ENCODE assay signal across 13 cellular contexts in the genomic region with DNA sequence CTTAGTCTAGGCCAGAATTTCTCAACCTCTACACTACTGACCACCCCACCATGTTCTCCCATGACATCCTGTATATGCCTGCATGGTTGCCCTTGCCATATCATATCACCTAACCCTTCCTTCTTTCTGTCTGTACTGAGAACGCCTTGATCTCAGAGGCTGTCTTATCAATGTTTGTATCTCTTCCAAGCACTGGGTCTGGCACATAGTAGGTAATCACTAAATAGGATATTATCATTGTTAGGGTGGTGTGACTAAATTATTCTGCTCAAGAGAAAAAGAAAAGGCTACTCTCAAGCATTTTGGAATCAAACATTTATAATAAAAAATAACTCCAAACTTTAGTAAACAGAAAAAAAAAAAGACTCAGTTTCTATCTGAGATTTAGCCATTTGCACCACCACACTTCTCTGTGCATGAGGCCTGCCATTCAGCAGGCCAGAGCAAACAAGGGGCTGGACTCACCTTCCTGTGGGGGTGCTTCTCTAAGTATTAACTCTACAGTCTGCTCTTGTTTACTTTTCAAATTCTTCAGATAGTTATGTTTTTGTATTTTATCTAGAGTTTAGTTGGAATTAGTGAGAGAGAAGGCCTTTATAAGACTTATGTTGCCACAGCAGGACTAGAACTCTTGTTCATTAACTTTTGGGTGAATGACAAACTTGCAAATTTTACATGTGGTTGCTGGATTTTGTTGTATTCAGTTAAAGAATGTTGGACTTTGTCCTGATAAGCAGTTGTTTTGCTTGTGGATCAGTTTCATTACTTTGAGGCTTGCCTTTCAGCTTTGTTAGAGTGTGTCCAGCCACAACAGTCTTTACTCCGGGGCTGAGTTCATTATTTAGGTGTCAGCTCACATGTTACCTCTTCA. TPM values are rescaled to one million over a fixed set of nuclear protein-coding genes. Genes with fewer than 3 reads are reported as not detected.
DNase-seq lines count a peak whose midpoint lies in the region; ATAC-seq and TF ChIP-seq lines count a peak whose summit lies in the region.
"Had no signal": no experiment of that assay in that cellular context is flagged by ENCODE, and none has a peak within 500 bp of the region (broad histone marks: within the 10 kb centered on the region; RNA-seq: fewer than 3 reads in every experiment).

No MANE protein-coding gene starts in this region.

- no peak overlapping the region for H3K4me3 Mint-ChIP-seq in activated T-cell treated with anti-CD3 and anti-CD28 coated beads, Interleukin-2, amount 50 U/mL, for 24 hours
- H3K4me3 Mint-ChIP-seq in activated T-cell treated with anti-CD3 and anti-CD28 coated beads, Interleukin-2, amount 50 U/mL, for 4 hours = no peak overlapping the region
- H3K4me3 Mint-ChIP-seq in activated CD4-positive, alpha-beta T cell treated with anti-CD3 and anti-CD28 coated beads, Interleukin-2, amount 10 ng/mL, durations not matched to agents 7 days and 5 days = no peak overlapping the region
- H3K4me3 Mint-ChIP-seq: stimulated activated naive B cell treated with anti-CD40 and anti-IgM and Interleukin-4, amounts not matched to agents 10 μg/mL and 1 μg/mL and 100 μg/mL, for 72 hours had no signal

- POLR2A ChIA-PET in activated CD4-positive, alpha-beta T cell treated with anti-CD3 and anti-CD28 coated beads, Interleukin-2, amount 10 ng/mL, durations not matched to agents 7 days and 5 days (lab: Charles Lee) = no interaction called here

- no peaks in the 10 kb centered on the region for H3K27me3 Mint-ChIP-seq in activated T-cell treated with anti-CD3 and anti-CD28 coated beads, Interleukin-2, amount 50 U/mL, for 24 hours
- H3K27me3 Mint-ChIP-seq in activated T-cell treated with anti-CD3 and anti-CD28 coated beads, Interleukin-2, amount 50 U/mL, for 4 hours (ENCODE audit: low read depth) = no peaks in the 10 kb centered on the region
- no peaks in the 10 kb centered on the region for H3K27me3 Mint-ChIP-seq in activated CD4-positive, alpha-beta T cell treated with anti-CD3 and anti-CD28 coated beads, Interleukin-2, amount 10 ng/mL, durations not matched to agents 7 days and 5 days
- H3K27me3 Mint-ChIP-seq: naive B cell; stimulated activated naive B cell treated with anti-CD40 and anti-IgM and Interleukin-4, amounts not matched to agents 10 μg/mL and 1 μg/mL and 100 μg/mL, for 72 hours had no signal

- no peak for DNase-seq in activated T-cell treated with anti-CD3 and anti-CD28 coated beads, Interleukin-2, amount 50 U/mL, for 24 hours
- DNase-seq in activated T-cell treated with anti-CD3 and anti-CD28 coated beads, Interleukin-2, amount 50 U/mL, for 4 hours = no peak
- DNase-seq in ascending aorta (ENCODE audit: low spot score in 2 of 2) = no peak
- no peak for DNase-seq in right lobe of liver
- DNase-seq in tibial artery = no peak
- DNase-seq in GM10266 (ENCODE audit: extremely low spot score) = no peak
- DNase-seq in activated CD4-positive, alpha-beta T cell treated with anti-CD3 and anti-CD28 coated beads, Interleukin-2, amount 10 ng/mL, durations not matched to agents 7 days and 5 days = no peak
- DNase-seq in GM19238 (ENCODE audit: insufficient read length, low spot score) = no peak
- DNase-seq: activated CD8-positive, alpha-beta memory T cell treated with anti-CD3 and anti-CD28 coated beads, Interleukin-2, amount 50 U/mL, for 48 hours; colonic mucosa; naive B cell; NCI-H1092; stimulated activated naive B cell treated with anti-CD40 and anti-IgM and Interleukin-4, amounts not matched to agents 10 μg/mL and 1 μg/mL and 100 μg/mL, for 72 hours had no signal

- H3K36me3 Mint-ChIP-seq in activated T-cell treated with anti-CD3 and anti-CD28 coated beads, Interleukin-2, amount 50 U/mL, for 24 hours (ENCODE audit: low read depth) = peaks cover 81% of the 10 kb centered on the region
- H3K36me3 Mint-ChIP-seq in activated T-cell treated with anti-CD3 and anti-CD28 coated beads, Interleukin-2, amount 50 U/mL, for 4 hours (ENCODE audit: insufficient read depth) = peaks cover 19% of the 10 kb centered on the region
- peaks cover 47% of the 10 kb centered on the region for H3K36me3 Mint-ChIP-seq in activated CD4-positive, alpha-beta T cell treated with anti-CD3 and anti-CD28 coated beads, Interleukin-2, amount 10 ng/mL, durations not matched to agents 7 days and 5 days (ENCODE audit: low read depth)

- H3K4me1 ChIP-seq in ascending aorta (peaks cover 9 to 49% of the 10 kb centered on the region in 2 donors), right lobe of liver (peaks cover 0 to 39% (median 13%) of the 10 kb centered on the region in 4 donors), tibial artery (peaks cover 0 to 68% (median 29%) of the 10 kb centered on the region in 4 donors)
- H3K4me1 ChIP-seq: colonic mucosa had no signal

- peak overlapping the region; percentile 85 for H3K27ac Mint-ChIP-seq in activated T-cell treated with anti-CD3 and anti-CD28 coated beads, Interleukin-2, amount 50 U/mL, for 24 hours
- H3K27ac Mint-ChIP-seq in activated CD4-positive, alpha-beta T cell treated with anti-CD3 and anti-CD28 coated beads, Interleukin-2, amount 10 ng/mL, durations not matched to agents 7 days and 5 days = no peak overlapping the region

- H3K9me3 ChIP-seq in ascending aorta (no peaks in the 10 kb centered on the region), right lobe of liver (no peaks in the 10 kb centered on the region), tibial artery (no peaks in the 10 kb centered on the region)
- H3K9me3 ChIP-seq: colonic mucosa had no signal

- peaks cover 71% of the 10 kb centered on the region for H3K4me1 Mint-ChIP-seq in activated T-cell treated with anti-CD3 and anti-CD28 coated beads, Interleukin-2, amount 50 U/mL, for 24 hours (ENCODE audit: low read depth)
- peaks cover 76% of the 10 kb centered on the region for H3K4me1 Mint-ChIP-seq in activated T-cell treated with anti-CD3 and anti-CD28 coated beads, Interleukin-2, amount 50 U/mL, for 4 hours (ENCODE audit: low read depth)
- peaks cover 56% of the 10 kb centered on the region for H3K4me1 Mint-ChIP-seq in activated CD4-positive, alpha-beta T cell treated with anti-CD3 and anti-CD28 coated beads, Interleukin-2, amount 10 ng/mL, durations not matched to agents 7 days and 5 days

- H3K9me3 Mint-ChIP-seq in activated T-cell treated with anti-CD3 and anti-CD28 coated beads, Interleukin-2, amount 50 U/mL, for 24 hours = no peaks in the 10 kb centered on the region
- no peaks in the 10 kb centered on the region for H3K9me3 Mint-ChIP-seq in activated T-cell treated with anti-CD3 and anti-CD28 coated beads, Interleukin-2, amount 50 U/mL, for 4 hours
- no peaks in the 10 kb centered on the region for H3K9me3 Mint-ChIP-seq in activated CD4-positive, alpha-beta T cell treated with anti-CD3 and anti-CD28 coated beads, Interleukin-2, amount 10 ng/mL, durations not matched to agents 7 days and 5 days
- H3K9me3 Mint-ChIP-seq: naive B cell; stimulated activated naive B cell treated with anti-CD40 and anti-IgM and Interleukin-4, amounts not matched to agents 10 μg/mL and 1 μg/mL and 100 μg/mL, for 72 hours had no signal

- H3K36me3 ChIP-seq in ascending aorta (peaks cover 0 to 5% of the 10 kb centered on the region in 2 donors), right lobe of liver (no peaks in the 10 kb centered on the region), tibial artery (peaks cover 0 to 14% (median 0%) of the 10 kb centered on the region in 3 donors)
- H3K36me3 ChIP-seq: colonic mucosa had no signal

- no peak for TF ChIP-seq CTCF in ascending aorta (IDR thresholded peaks at IDR 0.05)
- no peak for TF ChIP-seq CTCF in right lobe of liver (IDR thresholded peaks at IDR 0.05)
- no peak for TF ChIP-seq CTCF in tibial artery (IDR thresholded peaks at IDR 0.05)
- TF ChIP-seq CTCF in GM10266 (IDR thresholded peaks at IDR 0.05; ENCODE audit: control insufficient read depth, insufficient read depth, low read depth, missing control alignments) = no peak

- CTCF ChIA-PET in activated CD4-positive, alpha-beta T cell treated with anti-CD3 and anti-CD28 coated beads, Interleukin-2, amount 10 ng/mL, durations not matched to agents 7 days and 5 days (lab: Charles Lee) = interaction anchor here (1.3 kb wide), 1 partner anchor 179 kb away, joined by 5 read pairs; the partner anchor contains the start of gene CYREN

- H3K27me3 ChIP-seq in ascending aorta = no peaks in the 10 kb centered on the region
- no peaks in the 10 kb centered on the region for H3K27me3 ChIP-seq in right lobe of liver
- H3K27me3 ChIP-seq in tibial artery = no peaks in the 10 kb centered on the region
- H3K27me3 ChIP-seq: colonic mucosa had no signal

- no peak for ATAC-seq in activated T-cell treated with anti-CD3 and anti-CD28 coated beads, Interleukin-2, amount 50 U/mL, for 4 hours
- ATAC-seq in right lobe of liver = peak; percentile 59 to 83 (median 74)

- H3K4me3 ChIP-seq in ascending aorta (no peak overlapping the region), right lobe of liver (no peak overlapping the region), tibial artery (no peak overlapping the region)
- H3K4me3 ChIP-seq: colonic mucosa had no signal

- intact Hi-C loops in ascending aorta (cut with DNase I) = no loop called here
- intact Hi-C loops in right lobe of liver (cut with DNase I) = no loop called here
- intact Hi-C loops in tibial artery (cut with DNase I; ENCODE audit: low total_unique reads) = loop anchor here (10.0 kb wide), 1 partner anchor 173 kb away; no protein-coding TSS in a partner anchor

- H3K27ac ChIP-seq in ascending aorta (peak overlapping the region; percentile 62 to 72), right lobe of liver (peak overlapping the region; percentile 49 to 77 (median 72)), tibial artery (peak overlapping the region; percentile 48 to 57)

- 48% methylated on average over 2 of the region's 2 CpGs for WGBS in right lobe of liver (ENCODE audit: insufficient coverage, low coverage, low lambda C conversion rate, missing lambda C conversion rate)

- TF ChIP-seq POLR2A in right lobe of liver (IDR thresholded peaks at IDR 0.05) = no peak

RNA-seq across cellular contexts. Expression of gene AGBL3, which starts 5.4 kb away (rescaled TPM):
- total RNA-seq in activated T-cell treated with anti-CD3 and anti-CD28 coated beads, Interleukin-2, amount 50 U/mL, for 4 hours = 1 to 10 TPM; 1.2 to 2.7 (median 2.1) TPM
- total RNA-seq in ascending aorta (2.8 TPM), right lobe of liver (1 to 10 TPM; 1.2 to 3.5 (median 2.2) TPM)
- 1 to 10 TPM; 1.9 TPM for total RNA-seq in activated CD4-positive, alpha-beta T cell treated with anti-CD3 and anti-CD28 coated beads, Interleukin-2, amount 10 ng/mL, durations not matched to agents 7 days and 5 days

Comparison
In these comparisons a context has a peak if more than half of its experiments do, and no peak if none do; other contexts are left out.
1. ATAC-seq: peak in right lobe of liver (4 of 4); none in activated T-cell treated with anti-CD3 and anti-CD28 coated beads, Interleukin-2, amount 50 U/mL, for 4 hours (0 of 2).
2. Peak in every context shown above with its lines, with median percentiles within 50 percentile points of each other: H3K27ac ChIP-seq.